In the genomic region with DNA sequence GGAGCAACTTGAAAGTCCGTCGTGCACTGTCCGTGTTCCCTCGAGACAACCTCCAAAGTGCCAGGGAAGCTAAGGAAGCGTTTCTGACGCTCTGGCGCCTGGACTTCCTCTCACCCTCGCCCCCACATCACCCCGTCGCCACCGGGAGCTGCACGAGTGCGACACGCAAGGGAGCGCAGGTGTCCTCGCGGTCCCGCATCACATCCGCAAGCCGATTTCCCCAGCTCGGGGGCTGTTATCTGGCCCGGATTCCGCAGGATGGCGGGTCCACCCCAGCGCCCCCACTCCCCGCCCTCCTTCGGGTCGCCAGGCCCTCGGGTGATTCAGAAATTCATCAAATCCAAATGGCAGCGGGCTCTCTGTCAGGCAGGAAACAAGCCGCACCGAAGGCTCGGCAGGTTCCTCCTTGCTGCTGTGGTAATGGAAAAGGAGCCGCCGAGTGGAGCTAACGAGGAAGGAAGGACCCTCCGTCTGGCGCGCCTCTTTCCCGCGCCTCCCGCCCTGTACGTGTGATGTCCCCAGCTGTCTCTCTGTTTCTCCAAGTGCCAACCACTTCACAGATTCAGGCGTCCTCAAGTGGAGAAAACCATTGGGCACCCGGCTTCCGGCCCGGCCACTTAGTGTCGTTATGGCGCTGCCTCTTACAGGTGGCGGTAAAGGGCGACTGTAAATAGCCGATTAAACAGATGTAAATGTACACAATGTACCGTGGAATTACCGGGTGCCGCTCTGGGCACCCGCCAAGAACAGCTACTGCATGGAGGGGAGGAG, we compare ENCODE assay signal across 8 cellular contexts. TPM values are rescaled to one million over a fixed set of nuclear protein-coding genes. Genes with fewer than 3 reads are reported as not detected.
DNase-seq lines count a peak whose midpoint lies in the region; ATAC-seq, FAIRE-seq and TF ChIP-seq lines count a peak whose summit lies in the region.

No MANE protein-coding gene starts in this region.

- FAIRE-seq in HepG2 (lab: Jason Lieb, UNC): no peak
- no peak for FAIRE-seq in GM19239 (lab: Jason Lieb, UNC)

- H3K79me2 ChIP-seq in HepG2 (ENCODE audit: insufficient read depth, low read length): no peaks in the 10 kb centered on the region

- H3K9me3 ChIP-seq in HepG2 (ENCODE audit: low read length): no peaks in the 10 kb centered on the region

- in situ Hi-C loops in HepG2 (cut with HindIII; ENCODE audit: extremely low pct_ligation_motif_present, low pct_unique_long_range_greater_than_20kb): no loop called here

- H3K27ac ChIP-seq in HepG2 (ENCODE audit: extremely low read length, insufficient read depth, low read length): no peak overlapping the region

- H3K4me3 ChIP-seq in GM06990 (replicated peaks; ENCODE audit: low read depth, low read length) (peak overlapping the region; percentile 67), HepG2 (replicated peaks in 1 of 3; ENCODE audit: insufficient read depth in 1 of 3, low read depth in 2 of 3, low read length in 3 of 3) (peak overlapping the region; percentile 53 to 76 (median 54); a peak in 5 of 6 replicates)

- no peak overlapping the region for H3K9ac ChIP-seq in HepG2 (ENCODE audit: insufficient read depth, low read depth, low read length)

- TF ChIP-seq EP300 in HepG2 (IDR thresholded peaks at IDR 0.05; ENCODE audit: low read depth in 2 of 2, low read length in 2 of 2): no peak
- TF ChIP-seq EP300 in HepG2 (CRISPR knock-in tag; IDR thresholded peaks at IDR 0.05; ENCODE audit: borderline replicate concordance): no peak

- no peak for TF ChIP-seq POLR2A in HepG2 (IDR thresholded peaks at IDR 0.05; ENCODE audit: insufficient read depth in 1 of 2, low read depth in 2 of 2, low read length in 2 of 2)

- 2% methylated on average over 14 of the region's 56 CpGs for WGBS in HepG2 (ENCODE audit: low lambda C conversion rate)

- peak; percentile 47 for DNase-seq in GM06990 (ENCODE audit: extremely low read depth, insufficient read length)
- peak; percentile 68 for DNase-seq in NCI-H2227 (lab: John Stamatoyannopoulos, UW; ENCODE audit: unreplicated experiment)
- DNase-seq in activated CD4-positive, CD25-positive, alpha-beta regulatory T cell treated with anti-CD3 and anti-CD28 coated beads, Interleukin-2, amount 50 U/mL, for 16 hours (ENCODE audit: low read depth, low spot score): peak; percentile 24
- peak; percentile 54 for DNase-seq in cerebellum (ENCODE audit: low spot score)
- DNase-seq in HepG2 (ENCODE audit: low spot score): no peak
- DNase-seq in stimulated activated CD4-positive, alpha-beta T cell treated with anti-CD3 and anti-CD28 coated beads, Interleukin-2, amount 100 ng/mL, for 48 hours: peak; percentile 38 to 49
- DNase-seq in GM19239 (ENCODE audit: insufficient read length, low spot score): no peak

- H3K27me3 ChIP-seq in GM06990 (replicated peaks; ENCODE audit: control insufficient read depth, insufficient read depth, low read length): peaks cover 8% of the 10 kb centered on the region
- H3K27me3 ChIP-seq in HepG2 (ENCODE audit: control insufficient read depth in 1 of 2, insufficient read depth in 2 of 2, low read length in 2 of 2): peaks cover 6 to 73% of the 10 kb centered on the region in 2 experiments

- BruUV-seq in HepG2 (replicated peaks; lab: Mats Ljungman, UMichigan): no TSS peak

- H3K4me2 ChIP-seq in HepG2 (ENCODE audit: low read depth, low read length): peak overlapping the region; percentile 88

- no peak for TF ChIP-seq RAD21 in HepG2 (CRISPR knock-in tag; IDR thresholded peaks at IDR 0.05)

- H3K36me3 ChIP-seq in GM06990 (ENCODE audit: control insufficient read depth, insufficient read depth, low read length) (no peaks in the 10 kb centered on the region), HepG2 (replicated peaks in 1 of 2; ENCODE audit: control insufficient read depth in 1 of 2, insufficient read depth in 2 of 2, low read length in 2 of 2) (no peaks in the 10 kb centered on the region)

- peaks cover 40% of the 10 kb centered on the region for H3K4me1 ChIP-seq in HepG2 (ENCODE audit: insufficient read depth, low read length)

- POLR2A ChIA-PET in HepG2 (lab: Yijun Ruan, JAX): no interaction called here

- CTCF ChIA-PET in HepG2 (lab: Yijun Ruan, JAX; ENCODE audit: low intra/inter-chr PET ratio, low total read pairs): no interaction called here

- no peaks in the 10 kb centered on the region; the same call in 1 of the 2 replicates for H4K20me1 ChIP-seq in HepG2 (ENCODE audit: insufficient read depth, low read length)

- TF ChIP-seq CTCF in GM06990 (IDR thresholded peaks at IDR 0.05; ENCODE audit: insufficient read depth, low read length, poor library complexity, severe bottlenecking): peak; percentile 20
- TF ChIP-seq CTCF in HepG2 (CRISPR knock-in tag; IDR thresholded peaks at IDR 0.05): no peak

- ATAC-seq in HG03095 (IDR thresholded peaks at IDR 0.05; ENCODE audit: unreplicated experiment): peak; percentile 18
- ATAC-seq in HepG2: peak; percentile 25

- H2AFZ ChIP-seq in HepG2 (ENCODE audit: low read length): no peak overlapping the region

- intact Hi-C loops in HepG2 (cut with micrococcal nuclease; ENCODE audit: unreplicated experiment): no loop called here

TF ChIP-seq in HepG2, 621 proteins besides CTCF, POLR2A, EP300 and RAD21 (continues in another document):
- TF ChIP-seq ZNF777 (CRISPR knock-in tag; IDR thresholded peaks at IDR 0.05) (peak; percentile 60; the same call in 1 of the 2 replicates), ZNF580 (CRISPR knock-in tag; IDR thresholded peaks at IDR 0.05; ENCODE audit: borderline replicate concordance, low read depth) (no peak), SOX6 (IDR thresholded peaks at IDR 0.05) (no peak), SOX6 (CRISPR knock-in tag; IDR thresholded peaks at IDR 0.05) (no peak), MAF1 (CRISPR knock-in tag; IDR thresholded peaks at IDR 0.05; ENCODE audit: borderline replicate concordance) (no peak), CBFB (CRISPR knock-in tag; IDR thresholded peaks at IDR 0.05) (no peak), GABPB1 (CRISPR knock-in tag; IDR thresholded peaks at IDR 0.05) (0 out of 2 replicates have a peak, but pooled peaks have one; percentile 53), XRCC5 (optimal IDR thresholded peaks at IDR 0.05; ENCODE audit: low read length) (peak; percentile 4), EZH2 (conservative IDR thresholded peaks at IDR 0.05; ENCODE audit: low read depth, low read length) (peak; percentile 94), ZNF839 (CRISPR knock-in tag; IDR thresholded peaks at IDR 0.05; ENCODE audit: borderline replicate concordance) (no peak)
- TF ChIP-seq, protein P1, sequence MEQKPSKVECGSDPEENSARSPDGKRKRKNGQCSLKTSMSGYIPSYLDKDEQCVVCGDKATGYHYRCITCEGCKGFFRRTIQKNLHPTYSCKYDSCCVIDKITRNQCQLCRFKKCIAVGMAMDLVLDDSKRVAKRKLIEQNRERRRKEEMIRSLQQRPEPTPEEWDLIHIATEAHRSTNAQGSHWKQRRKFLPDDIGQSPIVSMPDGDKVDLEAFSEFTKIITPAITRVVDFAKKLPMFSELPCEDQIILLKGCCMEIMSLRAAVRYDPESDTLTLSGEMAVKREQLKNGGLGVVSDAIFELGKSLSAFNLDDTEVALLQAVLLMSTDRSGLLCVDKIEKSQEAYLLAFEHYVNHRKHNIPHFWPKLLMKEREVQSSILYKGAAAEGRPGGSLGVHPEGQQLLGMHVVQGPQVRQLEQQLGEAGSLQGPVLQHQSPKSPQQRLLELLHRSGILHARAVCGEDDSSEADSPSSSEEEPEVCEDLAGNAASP (CRISPR knock-in tag; IDR thresholded peaks at IDR 0.05; ENCODE audit: borderline replicate concordance): no peak
- TF ChIP-seq, protein P2, sequence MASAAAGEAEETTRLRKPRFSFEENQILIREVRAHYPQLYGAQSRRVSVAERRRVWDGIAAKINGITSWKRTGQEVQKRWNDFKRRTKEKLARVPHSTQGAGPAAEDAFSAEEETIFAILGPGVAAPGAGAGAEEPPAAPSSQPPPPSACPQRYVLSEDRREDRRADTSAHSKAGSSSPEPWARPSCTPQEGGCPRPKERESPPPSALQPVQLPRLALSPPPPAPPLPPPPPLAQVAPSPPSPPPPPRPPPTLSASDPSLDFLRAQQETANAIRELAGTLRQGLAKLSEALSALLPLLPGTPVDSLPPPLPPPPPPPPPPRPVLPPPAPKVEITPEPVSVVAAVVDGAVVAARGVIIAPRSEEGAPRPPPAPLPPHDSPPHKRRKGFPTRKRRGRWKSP (CRISPR knock-in tag; IDR thresholded peaks at IDR 0.05): 0 out of 2 replicates have a peak, but pooled peaks have one; percentile 23

RNA-seq across cellular contexts. Expression of gene SETD7, which starts 0.9 kb away (rescaled TPM):
- total RNA-seq in cerebellum: 30.7 TPM
- total RNA-seq in HepG2 (2016; rRNA removed; fragmentation: Illumina TruSeq; extraction: Trizol): 0.22 and 0.48 TPM in 2 replicates
- 0.09 TPM in 1 of 2 replicates, not detected in the other for total RNA-seq in HepG2 (2016; cell fraction: cytosol; rRNA removed; fragmentation: Illumina TruSeq; extraction: Trizol; ENCODE audit: low read depth)
- 0.26 and 0.46 TPM in 2 replicates for total RNA-seq in HepG2 (2016; cell fraction: insoluble cytoplasmic fraction; rRNA removed; fragmentation: Illumina TruSeq; extraction: Trizol)
- total RNA-seq in HepG2 (2016; cell fraction: membrane; rRNA removed; fragmentation: Illumina TruSeq; extraction: Trizol): 0.09 and 0.14 TPM in 2 replicates
- total RNA-seq in HepG2 (2016; cell fraction: nucleus; rRNA removed; fragmentation: Illumina TruSeq; extraction: Trizol): 0.25 and 0.28 TPM in 2 replicates
- polyA plus RNA-seq in HepG2 (2011; rRNA removed): 0.08 and 0.13 TPM in 2 replicates
- 0.07 and 0.14 TPM in 2 replicates for polyA plus RNA-seq in HepG2 (2011; cell fraction: cytosol; rRNA removed)
- 0.21 TPM in 2 replicates for polyA plus RNA-seq in HepG2 (2011; cell fraction: nucleus; rRNA removed)
- 0.21 and 0.28 TPM in 2 replicates for polyA plus RNA-seq in HepG2 (2012)
- polyA plus RNA-seq in HepG2 (2016; cell fraction: cytosol; fragmentation: Illumina TruSeq; extraction: Trizol; ENCODE audit: low read depth): 0.05 TPM in 1 of 2 replicates, not detected in the other
- 0.26 and 0.27 TPM in 2 replicates for polyA plus RNA-seq in HepG2 (2016; cell fraction: insoluble cytoplasmic fraction; fragmentation: Illumina TruSeq; extraction: Trizol; ENCODE audit: low read depth)
- polyA plus RNA-seq in HepG2 (2016; cell fraction: membrane; fragmentation: Illumina TruSeq; extraction: Trizol; ENCODE audit: low read depth): 0.06 and 0.10 TPM in 2 replicates
- polyA plus RNA-seq in HepG2 (2016; cell fraction: nucleus; fragmentation: Illumina TruSeq; extraction: Trizol; ENCODE audit: insufficient read depth, low read depth): 0.15 and 0.24 TPM in 2 replicates
- polyA minus RNA-seq in HepG2 (2011; rRNA and poly(A)+ RNA removed; ENCODE audit: low replicate concordance): 0.24 and 48.0 TPM in 2 replicates
- 0.30 and 0.44 TPM in 2 replicates for polyA minus RNA-seq in HepG2 (2011; cell fraction: cytosol; rRNA and poly(A)+ RNA removed)
- polyA minus RNA-seq in HepG2 (2011; cell fraction: nucleus; rRNA and poly(A)+ RNA removed): 0.25 and 0.26 TPM in 2 replicates

Comparison
In these comparisons a context has a peak if more than half of its experiments do, and no peak if none do; other contexts are left out.
1. DNase-seq: peak in GM06990 (single experiment), NCI-H2227 (single experiment), activated CD4-positive, CD25-positive, alpha-beta regulatory T cell treated with anti-CD3 and anti-CD28 coated beads, Interleukin-2, amount 50 U/mL, for 16 hours (single experiment), cerebellum (single experiment) and stimulated activated CD4-positive, alpha-beta T cell treated with anti-CD3 and anti-CD28 coated beads, Interleukin-2, amount 100 ng/mL, for 48 hours (2 of 2); none in HepG2 (single experiment) and GM19239 (single experiment).
2. RNA of gene SETD7, which starts 0.9 kb away (total RNA-seq): 30.7 TPM in cerebellum (single experiment); 0.09 to 0.48 TPM in HepG2; every median in the first group is over 10 times any median in the second.